ENCODE assay signal across 8 cellular contexts in genomic region chr3:157136647-157137387, GRCh38. TPM values are rescaled to one million over a fixed set of nuclear protein-coding genes. Genes with fewer than 3 reads are reported as not detected.
A peak's percentile ranks its signal among the peaks of the same experiment; 100 is the strongest.
DNase-seq lines count a peak whose midpoint lies in the region; ATAC-seq and TF ChIP-seq lines count a peak whose summit lies in the region.

No MANE protein-coding gene starts in this region.

- peaks cover 34% of the 10 kb centered on the region for H3K4me1 Mint-ChIP-seq in activated T-cell treated with anti-CD3 and anti-CD28 coated beads, Interleukin-2, amount 50 U/mL, for 72 hours (ENCODE audit: low read depth)
- H3K4me1 Mint-ChIP-seq in WTC11 = peaks cover 5% of the 10 kb centered on the region; the same call in 1 of the 2 replicates
- peaks cover 22% of the 10 kb centered on the region for H3K4me1 Mint-ChIP-seq in osteocyte (ENCODE audit: unreplicated experiment)

- no peaks in the 10 kb centered on the region for H3K36me3 ChIP-seq in uterus

- no peaks in the 10 kb centered on the region for H3K9me3 Mint-ChIP-seq in activated T-cell treated with anti-CD3 and anti-CD28 coated beads, Interleukin-2, amount 50 U/mL, for 72 hours
- peaks cover 5% of the 10 kb centered on the region for H3K9me3 Mint-ChIP-seq in WTC11
- no peaks in the 10 kb centered on the region for H3K9me3 Mint-ChIP-seq in osteocyte (ENCODE audit: unreplicated experiment)

- no peak overlapping the region for H3K27ac Mint-ChIP-seq in activated T-cell treated with anti-CD3 and anti-CD28 coated beads, Interleukin-2, amount 50 U/mL, for 72 hours
- H3K27ac Mint-ChIP-seq in WTC11 (no peak overlapping the region), osteocyte (ENCODE audit: unreplicated experiment) (no peak overlapping the region)

- H3K27me3 ChIP-seq in uterus = no peaks in the 10 kb centered on the region

- TF ChIP-seq CTCF in WTC11 (IDR thresholded peaks at IDR 0.05) = no peak
- TF ChIP-seq CTCF in uterus (IDR thresholded peaks at IDR 0.05) = no peak
- no peak for TF ChIP-seq CTCF in osteocyte (IDR thresholded peaks at IDR 0.05)

- POLR2A ChIA-PET in WTC11 (lab: Charles Lee) = interaction anchor here (0.6 to 1.1 kb wide), 2 partner anchors 48 to 58 kb away, joined by 4 to 7 read pairs; no protein-coding TSS in a partner anchor

- peak; percentile 7 for ATAC-seq in activated T-cell treated with anti-CD3 and anti-CD28 coated beads, Interleukin-2, amount 50 U/mL, for 72 hours (replicated peaks in 1 of 2)
- ATAC-seq in WTC11 (no peak), HG03108 (IDR thresholded peaks at IDR 0.05; ENCODE audit: unreplicated experiment) (no peak)

- no peak for TF ChIP-seq POLR2A in uterus (IDR thresholded peaks at IDR 0.05)

- H3K36me3 Mint-ChIP-seq in activated T-cell treated with anti-CD3 and anti-CD28 coated beads, Interleukin-2, amount 50 U/mL, for 72 hours (ENCODE audit: insufficient read depth in 2 of 2) = no peaks in the 10 kb centered on the region
- H3K36me3 Mint-ChIP-seq in WTC11 (peaks cover 4% of the 10 kb centered on the region; the same call in 1 of the 2 replicates), osteocyte (ENCODE audit: unreplicated experiment) (peaks cover 2% of the 10 kb centered on the region)

- H3K27me3 Mint-ChIP-seq in activated T-cell treated with anti-CD3 and anti-CD28 coated beads, Interleukin-2, amount 50 U/mL, for 72 hours (ENCODE audit: low read depth) = no peaks in the 10 kb centered on the region
- H3K27me3 Mint-ChIP-seq in WTC11 (ENCODE audit: low read depth) = no peaks in the 10 kb centered on the region; the same call in 1 of the 2 replicates
- no peaks in the 10 kb centered on the region for H3K27me3 Mint-ChIP-seq in osteocyte (ENCODE audit: unreplicated experiment)

- H3K4me1 ChIP-seq in uterus = no peaks in the 10 kb centered on the region

- intact Hi-C loops in uterus (cut with DNase I; ENCODE audit: low total_unique reads) = loop anchor here (10.0 kb wide), 1 partner anchor 462 kb away; the partner anchor contains the start of gene TIPARP

- H3K9me3 ChIP-seq in uterus = no peaks in the 10 kb centered on the region

- peak overlapping the region; percentile 43 to 51 for H3K27ac ChIP-seq in uterus

- peak overlapping the region in 1 of 2 donors; percentile 70 for H3K4me3 Mint-ChIP-seq in activated T-cell treated with anti-CD3 and anti-CD28 coated beads, Interleukin-2, amount 50 U/mL, for 72 hours
- H3K4me3 Mint-ChIP-seq in WTC11 (no peak overlapping the region), osteocyte (ENCODE audit: unreplicated experiment) (no peak overlapping the region)

- DNase-seq in activated T-cell treated with anti-CD3 and anti-CD28 coated beads, Interleukin-2, amount 50 U/mL, for 72 hours = no peak
- DNase-seq in activated T-cell treated with anti-CD3 and anti-CD28 coated beads, Interleukin-2, amount 50 U/mL, for 48 hours = no peak
- no peak for DNase-seq in WTC11 (ENCODE audit: low spot score)
- DNase-seq in kidney tubule cell (ENCODE audit: low spot score) = peak; percentile 88
- no peak for DNase-seq in uterus
- no peak for DNase-seq in activated effector memory CD4-positive, alpha-beta T cell treated with Interleukin-2 at 50 U/mL for 16 hours
- no peak for DNase-seq in osteocyte (ENCODE audit: extremely low spot score, unreplicated experiment)

- no peak overlapping the region for H3K4me3 ChIP-seq in uterus

- CTCF ChIA-PET in WTC11 (lab: Charles Lee) = interaction anchor here (0.6 to 2.7 kb wide), 28 partner anchors 9 to 1126 kb away, joined by 3 to 15 read pairs (median 5); partner anchors contain the start of genes CCNL1, SSR3 and TIPARP

TF ChIP-seq in WTC11, 78 proteins besides CTCF, POLR2A, EP300 and RAD21:
- no peak for TF ChIP-seq ATF1 (CRISPR knock-in tag; IDR thresholded peaks at IDR 0.05)
- TF ChIP-seq USF2 (CRISPR knock-in tag; IDR thresholded peaks at IDR 0.05) = no peak
- TF ChIP-seq ZNF425 (CRISPR knock-in tag; conservative IDR thresholded peaks at IDR 0.05) = no peak
- no peak for TF ChIP-seq RELA (CRISPR knock-in tag; IDR thresholded peaks at IDR 0.05; ENCODE audit: borderline replicate concordance)
- TF ChIP-seq ZNF532 (CRISPR knock-in tag; IDR thresholded peaks at IDR 0.05; ENCODE audit: borderline replicate concordance) = no peak
- peak; percentile 72 for TF ChIP-seq GABPB1 (CRISPR knock-in tag; IDR thresholded peaks at IDR 0.05)
- no peak for TF ChIP-seq NFYB (CRISPR knock-in tag; conservative IDR thresholded peaks at IDR 0.05; ENCODE audit: low read depth)
- TF ChIP-seq STAT6 (CRISPR knock-in tag; conservative IDR thresholded peaks at IDR 0.05; ENCODE audit: low read depth) = no peak

RNA-seq across cellular contexts. Expression of gene CCNL1, which starts 23.1 kb away (rescaled TPM):
- 100 to 1,000 TPM; 248 to 315 TPM for total RNA-seq in activated T-cell treated with anti-CD3 and anti-CD28 coated beads, Interleukin-2, amount 50 U/mL, for 72 hours
- total RNA-seq in WTC11 (2021) (67.2 to 79.6 TPM (median 72.7 TPM) in 3 replicates), uterus (100 to 1,000 TPM; 100 to 252 (median 155) TPM), osteocyte (93.0 and 116 TPM in 2 replicates)

Comparison
In these comparisons a context has a peak if more than half of its experiments do, and no peak if none do; other contexts are left out.
1. ATAC-seq: peak in activated T-cell treated with anti-CD3 and anti-CD28 coated beads, Interleukin-2, amount 50 U/mL, for 72 hours (2 of 2); none in WTC11 (single experiment) and HG03108 (single experiment).